Comparison of ENCODE assay signal across 8 cellular contexts in genomic region chr2:131093843-131094654, GRCh38. TPM values are rescaled to one million over a fixed set of nuclear protein-coding genes. Genes with fewer than 3 reads are reported as not detected.
A peak's percentile ranks its signal among the peaks of the same experiment; 100 is the strongest.
DNase-seq lines count a peak whose midpoint lies in the region; ATAC-seq and TF ChIP-seq lines count a peak whose summit lies in the region.
"Not testable (repeated sequence)": the region's sequence is repeated elsewhere in the genome, so short reads cannot be mapped to it uniquely, and the experiment has no call there.

No MANE protein-coding gene starts in this region.

- peak overlapping the region; percentile 83 for H3K4me3 ChIP-seq in GM12865 (ENCODE audit: low read depth, low read length)
- peak overlapping the region; percentile 56 to 98 (median 87) for H3K4me3 ChIP-seq in Peyer's patch
- peak overlapping the region; percentile 80 for H3K4me3 ChIP-seq in psoas muscle
- peak overlapping the region; percentile 67 for H3K4me3 ChIP-seq in upper lobe of right lung

- not testable (repeated sequence) for H3K36me3 Mint-ChIP-seq in activated naive CD4-positive, alpha-beta T cell treated with anti-CD3 and anti-CD28 coated beads, Interleukin-2, amount 10 ng/mL, durations not matched to agents 7 days and 5 days; endothelial cell (ENCODE audit: low read depth, unreplicated experiment)

- peak; percentile 0 for ATAC-seq in HG02970 (IDR thresholded peaks at IDR 0.05; ENCODE audit: low FRiP score, unreplicated experiment)
- ATAC-seq in left lobe of liver, psoas muscle, upper lobe of right lung: not testable (repeated sequence)

- H3K9me3 ChIP-seq in Peyer's patch, psoas muscle, upper lobe of right lung: not testable (repeated sequence)

- H3K27ac Mint-ChIP-seq in activated naive CD4-positive, alpha-beta T cell treated with anti-CD3 and anti-CD28 coated beads, Interleukin-2, amount 10 ng/mL, durations not matched to agents 7 days and 5 days: peak overlapping the region; percentile 93
- H3K27ac Mint-ChIP-seq in endothelial cell (ENCODE audit: unreplicated experiment): peak overlapping the region; percentile 93

- H3K4me1 ChIP-seq in Peyer's patch (peaks cover 0 to 17% (median 0%) of the 10 kb centered on the region in 4 donors), psoas muscle (peaks cover 15% of the 10 kb centered on the region), upper lobe of right lung (peaks cover 22% of the 10 kb centered on the region)

- not testable (repeated sequence) for H3K27me3 Mint-ChIP-seq in activated naive CD4-positive, alpha-beta T cell treated with anti-CD3 and anti-CD28 coated beads, Interleukin-2, amount 10 ng/mL, durations not matched to agents 7 days and 5 days; endothelial cell (ENCODE audit: unreplicated experiment)

- not testable (repeated sequence) for DNase-seq in GM12865 (ENCODE audit: low read depth); endothelial cell (ENCODE audit: low spot score); upper lobe of right lung
- DNase-seq in Peyer's patch: peak in 1 of 3 donors; percentile 50
- peak; percentile 22 for DNase-seq in activated naive CD4-positive, alpha-beta T cell treated with anti-CD3 and anti-CD28 coated beads, Interleukin-2, amount 10 ng/mL, durations not matched to agents 7 days and 5 days
- peak; percentile 50 for DNase-seq in left lobe of liver (ENCODE audit: low spot score)
- DNase-seq in psoas muscle: peak in 1 of 2 donors; percentile 53

- H3K9me3 Mint-ChIP-seq in activated naive CD4-positive, alpha-beta T cell treated with anti-CD3 and anti-CD28 coated beads, Interleukin-2, amount 10 ng/mL, durations not matched to agents 7 days and 5 days; endothelial cell (ENCODE audit: unreplicated experiment): not testable (repeated sequence)

- TF ChIP-seq POLR2A in Peyer's patch (IDR thresholded peaks at IDR 0.05): not testable (repeated sequence)

- not testable (repeated sequence) for H3K27me3 ChIP-seq in Peyer's patch; psoas muscle (ENCODE audit: insufficient read depth in 3 of 3, low read length in 2 of 3); upper lobe of right lung

- 36 to 38% (median 37%) methylated on average over 34 of the region's 34 CpGs for WGBS in psoas muscle, 3 donors

- H3K4me3 Mint-ChIP-seq in activated naive CD4-positive, alpha-beta T cell treated with anti-CD3 and anti-CD28 coated beads, Interleukin-2, amount 10 ng/mL, durations not matched to agents 7 days and 5 days: peak overlapping the region; percentile 87
- peak overlapping the region; percentile 96 for H3K4me3 Mint-ChIP-seq in endothelial cell (ENCODE audit: unreplicated experiment)

- TF ChIP-seq CTCF in GM12865 (IDR thresholded peaks at IDR 0.05; ENCODE audit: insufficient read depth, low read depth, low read length, missing control alignments); Peyer's patch (IDR thresholded peaks at IDR 0.05); endothelial cell (IDR thresholded peaks at IDR 0.05; ENCODE audit: unreplicated experiment); psoas muscle (IDR thresholded peaks at IDR 0.05); upper lobe of right lung (IDR thresholded peaks at IDR 0.05): not testable (repeated sequence)

- CTCF ChIA-PET in activated naive CD4-positive, alpha-beta T cell treated with anti-CD3 and anti-CD28 coated beads, Interleukin-2, amount 10 ng/mL, durations not matched to agents 7 days and 5 days (lab: Charles Lee): not testable (repeated sequence)

- H3K27ac ChIP-seq in Peyer's patch (peak overlapping the region; percentile 96 to 100 (median 98)), psoas muscle (peak overlapping the region; percentile 95), upper lobe of right lung (peak overlapping the region; percentile 89)

- H3K36me3 ChIP-seq in Peyer's patch (peaks cover 0 to 14% (median 0%) of the 10 kb centered on the region in 3 donors), psoas muscle (ENCODE audit: insufficient read depth in 1 of 2, low read depth in 1 of 2) (peaks cover 0 to 19% of the 10 kb centered on the region in 2 donors)
- H3K36me3 ChIP-seq in upper lobe of right lung: not testable (repeated sequence)

- H3K4me1 Mint-ChIP-seq in activated naive CD4-positive, alpha-beta T cell treated with anti-CD3 and anti-CD28 coated beads, Interleukin-2, amount 10 ng/mL, durations not matched to agents 7 days and 5 days: peaks cover 22% of the 10 kb centered on the region
- not testable (repeated sequence) for H3K4me1 Mint-ChIP-seq in endothelial cell (ENCODE audit: unreplicated experiment)

- intact Hi-C loops in psoas muscle (cut with DNase I); upper lobe of right lung (cut with DNase I): not testable (repeated sequence)

RNA-seq across cellular contexts. Expression of gene FAM168B, which starts 0.8 kb away (rescaled TPM):
- total RNA-seq in Peyer's patch (10 to 100 TPM; 54.5 to 95.8 (median 81.5) TPM), endothelial cell (ENCODE audit: unreplicated experiment) (72.0 TPM), left lobe of liver (39.5 TPM), psoas muscle (100 to 1,000 TPM in 2 of 4 donors, 10 to 100 TPM in 2; 63.1 to 130 (median 105) TPM), upper lobe of right lung (77.8 TPM)
- polyA plus RNA-seq in psoas muscle: 100 to 1,000 TPM in 1 of 3 donors, 10 to 100 TPM in 2; 39.2 to 155 (median 98.8) TPM

RNA-seq across cellular contexts. Expression of gene PLEKHB2, which starts 11.1 kb away (rescaled TPM):
- total RNA-seq in Peyer's patch: 100 to 1,000 TPM in 3 of 4 donors, 10 to 100 TPM in 1; 35.5 to 150 (median 120) TPM
- 59.2 TPM for total RNA-seq in endothelial cell (ENCODE audit: unreplicated experiment)
- 10.7 TPM for total RNA-seq in left lobe of liver
- 10 to 100 TPM; 24.7 to 67.6 (median 28.7) TPM for total RNA-seq in psoas muscle
- polyA plus RNA-seq in psoas muscle: 10 to 100 TPM; 17.9 to 81.4 (median 74.7) TPM
- total RNA-seq in upper lobe of right lung: 73.9 TPM
